ENCODE assay signal across 1 cellular context in genomic region chr11:70421123-70421522, GRCh38.
TF ChIP-seq lines count a peak whose summit lies in the region.

No MANE protein-coding gene starts in this region.

TF ChIP-seq in GM12878, 131 proteins besides CTCF, POLR2A, EP300 and RAD21 (continued from another document):
- no peak for TF ChIP-seq PRDM15 (CRISPR knock-in tag; IDR thresholded peaks at IDR 0.05)
- no peak for TF ChIP-seq SMC3 (IDR thresholded peaks at IDR 0.05; ENCODE audit: borderline replicate concordance, low read length)
- TF ChIP-seq MXI1 (IDR thresholded peaks at IDR 0.05; ENCODE audit: low read depth, low read length): no peak
- TF ChIP-seq GATAD2B (conservative IDR thresholded peaks at IDR 0.05; ENCODE audit: low read depth): no peak
- no peak for TF ChIP-seq RB1 (IDR thresholded peaks at IDR 0.05; ENCODE audit: borderline replicate concordance)
- no peak for TF ChIP-seq CEBPZ (IDR thresholded peaks at IDR 0.05; ENCODE audit: low read depth, low read length)
- no peak for TF ChIP-seq EZH2 (IDR thresholded peaks at IDR 0.05; ENCODE audit: borderline replicate concordance, control insufficient read depth, low read depth, low read length)
- TF ChIP-seq CHD2 (IDR thresholded peaks at IDR 0.05; ENCODE audit: borderline replicate concordance, low read depth, low read length): no peak
- TF ChIP-seq EGR1 (IDR thresholded peaks at IDR 0.05; ENCODE audit: borderline replicate concordance in 1 of 2, low read depth in 2 of 2, low read length in 2 of 2): no peak
- no peak for TF ChIP-seq ZBED1 (IDR thresholded peaks at IDR 0.05; ENCODE audit: borderline replicate concordance)
- no peak for TF ChIP-seq POU2F2 (IDR thresholded peaks at IDR 0.05; ENCODE audit: borderline replicate concordance, low read depth, low read length)
- TF ChIP-seq ZBTB40 (IDR thresholded peaks at IDR 0.05; ENCODE audit: borderline replicate concordance): no peak
- TF ChIP-seq MTA3 (IDR thresholded peaks at IDR 0.05; ENCODE audit: borderline replicate concordance, low read length): no peak
- TF ChIP-seq CHD1 (IDR thresholded peaks at IDR 0.05; ENCODE audit: low read depth, low read length): no peak
- TF ChIP-seq E2F4 (IDR thresholded peaks at IDR 0.05; ENCODE audit: low read depth, low read length): no peak
- no peak for TF ChIP-seq IRF5 (IDR thresholded peaks at IDR 0.05; ENCODE audit: borderline replicate concordance)
TF ChIP-seq in GM12878: peak in this region for 0.
